In genomic region chr6:27250277-27250954, GRCh38 we compare ENCODE assay signal across 1 cellular context.
A peak's percentile ranks its signal among the peaks of the same experiment; 100 is the strongest.
TF ChIP-seq lines count a peak whose summit lies in the region.

No MANE protein-coding gene starts in this region.

TF ChIP-seq in H1, 55 proteins besides CTCF, POLR2A, EP300 and RAD21:
- TF ChIP-seq YY1 (IDR thresholded peaks at IDR 0.05; ENCODE audit: low read depth, low read length): no peak
- no peak for TF ChIP-seq FOSL1 (IDR thresholded peaks at IDR 0.05; ENCODE audit: insufficient read depth, low read depth, low read length)
- no peak for TF ChIP-seq KDM5A (IDR thresholded peaks at IDR 0.05; ENCODE audit: low read length)
- TF ChIP-seq E2F6 (IDR thresholded peaks at IDR 0.05): peak; percentile 73
